Comparison of ENCODE assay signal across 2 cellular contexts in genomic region chr13:36862002-36862706, GRCh38.
TF ChIP-seq lines count a peak whose summit lies in the region.

No MANE protein-coding gene starts in this region.

TF ChIP-seq in liver, 16 proteins besides CTCF, POLR2A, EP300 and RAD21:
- no peak for TF ChIP-seq ATF3 (IDR thresholded peaks at IDR 0.05)
- TF ChIP-seq NR2F2 (IDR thresholded peaks at IDR 0.05) = peak; percentile 62
- TF ChIP-seq EGR1 (IDR thresholded peaks at IDR 0.05; ENCODE audit: low read depth in 2 of 2) = no peak
- no peak for TF ChIP-seq MAX (IDR thresholded peaks at IDR 0.05)

TF ChIP-seq in HepG2, 621 proteins besides CTCF, POLR2A, EP300 and RAD21:
- no peak for TF ChIP-seq ZNF281 (CRISPR knock-in tag; IDR thresholded peaks at IDR 0.05; ENCODE audit: borderline replicate concordance)
